Comparison of ENCODE assay signal across 13 cellular contexts in the genomic region with DNA sequence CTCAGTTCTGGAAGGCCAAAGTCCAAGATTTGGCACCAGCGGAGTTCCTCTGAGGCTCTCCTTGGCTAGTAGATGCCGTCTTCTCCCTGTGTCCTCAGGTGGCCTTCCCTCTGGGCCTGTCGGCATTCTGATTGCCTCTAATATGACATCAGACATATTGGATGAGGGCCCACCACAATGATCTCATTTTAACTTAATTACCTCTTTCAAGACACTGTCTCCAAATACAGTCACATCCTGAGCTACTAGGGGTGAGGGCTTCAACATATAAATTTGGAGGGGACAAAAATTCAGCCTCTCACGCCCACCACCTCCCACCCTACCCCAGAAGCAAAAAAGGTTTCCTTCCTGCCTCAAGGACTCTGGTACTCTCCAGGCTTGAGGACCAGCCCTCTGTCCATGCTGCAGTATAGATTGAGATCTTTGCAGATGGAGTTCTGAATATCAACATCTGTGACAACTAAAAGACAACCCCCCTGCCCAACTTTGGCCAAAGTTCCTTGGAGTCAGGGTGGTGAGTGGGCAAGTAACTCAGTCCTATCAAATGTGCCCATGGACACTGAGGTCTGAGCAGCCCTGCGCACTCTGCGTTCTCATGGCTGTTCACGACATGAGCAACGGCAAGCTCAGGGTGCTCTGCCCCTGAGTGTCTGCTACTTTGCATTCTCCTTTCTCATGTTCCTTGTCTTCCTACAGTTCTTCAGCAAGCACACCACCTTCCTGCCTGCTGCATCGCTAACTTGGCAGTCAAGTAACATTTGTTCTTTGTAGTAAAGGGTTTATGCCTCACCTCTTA. TPM values are rescaled to one million over a fixed set of nuclear protein-coding genes. Genes with fewer than 3 reads are reported as not detected.
DNase-seq lines count a peak whose midpoint lies in the region; ATAC-seq and TF ChIP-seq lines count a peak whose summit lies in the region.
"Had no signal": no experiment of that assay in that cellular context is flagged by ENCODE, and none has a peak within 500 bp of the region (broad histone marks: within the 10 kb centered on the region; RNA-seq: fewer than 3 reads in every experiment).

No MANE protein-coding gene starts in this region.

- H3K9me2 ChIP-seq in hepatocyte (replicated peaks; ENCODE audit: insufficient read depth): no peaks in the 10 kb centered on the region

- intact Hi-C loops in activated CD4-positive, alpha-beta T cell treated with anti-CD3 and anti-CD28 coated beads for 36 hours (cut with DNase I, micrococcal nuclease): no loop called here

- no peak overlapping the region for H3K4me2 ChIP-seq in hepatocyte

- H3K9me3 Mint-ChIP-seq in mesothelial cell of epicardium (no peaks in the 10 kb centered on the region), HFFc6 (no peaks in the 10 kb centered on the region)
- no peaks in the 10 kb centered on the region for H3K9me3 Mint-ChIP-seq in activated CD4-positive, alpha-beta T cell treated with anti-CD3 and anti-CD28 coated beads for 36 hours (ENCODE audit: low read depth)
- no peaks in the 10 kb centered on the region for H3K9me3 Mint-ChIP-seq in activated CD8-positive, alpha-beta memory T cell treated with anti-CD3 and anti-CD28 coated beads, Interleukin-2, amount 10 ng/mL, durations not matched to agents 7 days and 5 days (ENCODE audit: low read depth)
- H3K9me3 Mint-ChIP-seq: central memory CD8-positive, alpha-beta T cell had no signal

- H4K20me1 ChIP-seq in hepatocyte (ENCODE audit: insufficient read depth, poor library complexity, severe bottlenecking): no peaks in the 10 kb centered on the region

- WGBS in hepatocyte (ENCODE audit: low lambda C conversion rate, missing lambda C conversion rate): 87% methylated on average over 9 of the region's 9 CpGs

- H3K4me3 Mint-ChIP-seq in mesothelial cell of epicardium (no peak overlapping the region), HFFc6 (no peak overlapping the region)
- no peak overlapping the region for H3K4me3 Mint-ChIP-seq in activated CD4-positive, alpha-beta T cell treated with anti-CD3 and anti-CD28 coated beads for 36 hours
- no peak overlapping the region for H3K4me3 Mint-ChIP-seq in activated CD8-positive, alpha-beta memory T cell treated with anti-CD3 and anti-CD28 coated beads, Interleukin-2, amount 10 ng/mL, durations not matched to agents 7 days and 5 days
- H3K4me3 Mint-ChIP-seq: central memory CD8-positive, alpha-beta T cell had no signal

- POLR2A ChIA-PET in activated CD4-positive, alpha-beta T cell treated with anti-CD3 and anti-CD28 coated beads for 36 hours (lab: Charles Lee): no interaction called here

- H3K27ac ChIP-seq in hepatocyte (peak overlapping the region; percentile 63), skin epidermis (peak overlapping the region in 20 of 21 experiments; percentile 56 to 94 (median 78))
- H3K27ac ChIP-seq: SJSA1 had no signal

- CTCF ChIA-PET in activated CD4-positive, alpha-beta T cell treated with anti-CD3 and anti-CD28 coated beads for 36 hours (lab: Charles Lee): interaction anchor here (0.8 to 1.5 kb wide), 3 partner anchors 10 to 387 kb away, joined by 3 to 7 read pairs (median 3); no protein-coding TSS in a partner anchor
- CTCF ChIA-PET in activated CD8-positive, alpha-beta memory T cell treated with anti-CD3 and anti-CD28 coated beads, Interleukin-2, amount 10 ng/mL, durations not matched to agents 7 days and 5 days (lab: Charles Lee): interaction anchor here (1.0 to 1.7 kb wide), 3 partner anchors 10 to 340 kb away, joined by 3 to 6 read pairs (median 4); no protein-coding TSS in a partner anchor

- H3K4me1 Mint-ChIP-seq in mesothelial cell of epicardium (peaks cover 27% of the 10 kb centered on the region), HFFc6 (ENCODE audit: low read depth) (no peaks in the 10 kb centered on the region)
- peaks cover 7% of the 10 kb centered on the region for H3K4me1 Mint-ChIP-seq in activated CD4-positive, alpha-beta T cell treated with anti-CD3 and anti-CD28 coated beads for 36 hours
- H3K4me1 Mint-ChIP-seq in activated CD8-positive, alpha-beta memory T cell treated with anti-CD3 and anti-CD28 coated beads, Interleukin-2, amount 10 ng/mL, durations not matched to agents 7 days and 5 days: peaks cover 4% of the 10 kb centered on the region
- H3K4me1 Mint-ChIP-seq: central memory CD8-positive, alpha-beta T cell had no signal

- no peaks in the 10 kb centered on the region for H3K79me2 ChIP-seq in hepatocyte

- no peaks in the 10 kb centered on the region for H3K27me3 ChIP-seq in hepatocyte

- DNase-seq in DMS 273 (lab: John Stamatoyannopoulos, UW; ENCODE audit: unreplicated experiment): peak; percentile 67
- no peak for DNase-seq in hepatocyte (ENCODE audit: low spot score)
- DNase-seq in mesothelial cell of epicardium (ENCODE audit: low spot score in 2 of 2, unreplicated experiment in 2 of 2): no peak
- DNase-seq in activated CD4-positive, alpha-beta T cell treated with anti-CD3 and anti-CD28 coated beads for 36 hours: no peak
- DNase-seq in HFFc6: no peak
- DNase-seq in activated CD8-positive, alpha-beta memory T cell treated with anti-CD3 and anti-CD28 coated beads, Interleukin-2, amount 10 ng/mL, durations not matched to agents 7 days and 5 days: no peak

- H3K4me1 ChIP-seq in hepatocyte (ENCODE audit: insufficient read depth): peaks cover 38% of the 10 kb centered on the region
- H3K4me1 ChIP-seq: SJSA1 had no signal

- H2AFZ ChIP-seq in hepatocyte: no peak overlapping the region

- H3K9me3 ChIP-seq in hepatocyte (ENCODE audit: low read depth): no peaks in the 10 kb centered on the region
- H3K9me3 ChIP-seq: SJSA1 had no signal

- no peak overlapping the region for H3K4me3 ChIP-seq in hepatocyte
- H3K4me3 ChIP-seq in skin epidermis: no peak overlapping the region
- H3K4me3 ChIP-seq: SJSA1 had no signal

- ATAC-seq in SK-N-SH treated with all-trans-retinoic acid at 6 μM for 48 hours: peak; percentile 72
- no peak for ATAC-seq in activated CD4-positive, alpha-beta T cell treated with anti-CD3 and anti-CD28 coated beads for 36 hours
- no peak for ATAC-seq in activated CD8-positive, alpha-beta memory T cell treated with anti-CD3 and anti-CD28 coated beads, Interleukin-2, amount 10 ng/mL, durations not matched to agents 7 days and 5 days
- ATAC-seq: activated CD4-positive, CD25-positive, alpha-beta regulatory T cell treated with anti-CD3 and anti-CD28 coated beads, Interleukin-2, amount 50 U/mL, for 24 hours had no signal

- H3K27me3 Mint-ChIP-seq in mesothelial cell of epicardium (ENCODE audit: low read depth): peaks cover 66% of the 10 kb centered on the region
- H3K27me3 Mint-ChIP-seq in activated CD4-positive, alpha-beta T cell treated with anti-CD3 and anti-CD28 coated beads for 36 hours: no peaks in the 10 kb centered on the region
- peaks cover 20% of the 10 kb centered on the region for H3K27me3 Mint-ChIP-seq in HFFc6 (ENCODE audit: insufficient read depth)
- peaks cover 30% of the 10 kb centered on the region for H3K27me3 Mint-ChIP-seq in activated CD8-positive, alpha-beta memory T cell treated with anti-CD3 and anti-CD28 coated beads, Interleukin-2, amount 10 ng/mL, durations not matched to agents 7 days and 5 days

- no peak for TF ChIP-seq CTCF in hepatocyte (IDR thresholded peaks at IDR 0.05; ENCODE audit: poor library complexity)
- no peak for TF ChIP-seq CTCF in mesothelial cell of epicardium (IDR thresholded peaks at IDR 0.05; ENCODE audit: unreplicated experiment)
- TF ChIP-seq CTCF in HFFc6 (IDR thresholded peaks at IDR 0.05): no peak

- no peaks in the 10 kb centered on the region for H3K36me3 Mint-ChIP-seq in mesothelial cell of epicardium
- no peaks in the 10 kb centered on the region for H3K36me3 Mint-ChIP-seq in activated CD4-positive, alpha-beta T cell treated with anti-CD3 and anti-CD28 coated beads for 36 hours (ENCODE audit: low read depth)
- H3K36me3 Mint-ChIP-seq in HFFc6 (ENCODE audit: low read depth): no peaks in the 10 kb centered on the region
- no peaks in the 10 kb centered on the region for H3K36me3 Mint-ChIP-seq in activated CD8-positive, alpha-beta memory T cell treated with anti-CD3 and anti-CD28 coated beads, Interleukin-2, amount 10 ng/mL, durations not matched to agents 7 days and 5 days

- H3K27ac Mint-ChIP-seq in mesothelial cell of epicardium (no peak overlapping the region), HFFc6 (no peak overlapping the region)
- H3K27ac Mint-ChIP-seq in activated CD4-positive, alpha-beta T cell treated with anti-CD3 and anti-CD28 coated beads for 36 hours: no peak overlapping the region
- H3K27ac Mint-ChIP-seq in activated CD8-positive, alpha-beta memory T cell treated with anti-CD3 and anti-CD28 coated beads, Interleukin-2, amount 10 ng/mL, durations not matched to agents 7 days and 5 days: no peak overlapping the region

- H3K36me3 ChIP-seq in hepatocyte (replicated peaks; ENCODE audit: insufficient read depth, low read depth): no peaks in the 10 kb centered on the region
- H3K36me3 ChIP-seq: SJSA1 had no signal

TF ChIP-seq in SK-N-SH treated with all-trans-retinoic acid at 6 μM for 48 hours, 23 proteins besides CTCF, POLR2A, EP300 and RAD21 (continues in another document):
- TF ChIP-seq PPARA (CRISPR knock-in tag; IDR thresholded peaks at IDR 0.05; ENCODE audit: borderline replicate concordance) (no peak), ESRRG (CRISPR knock-in tag; IDR thresholded peaks at IDR 0.05) (0 out of 2 replicates have a peak, but pooled peaks have one; percentile 36), ZFP30 (CRISPR knock-in tag; IDR thresholded peaks at IDR 0.05) (0 out of 2 replicates have a peak, but pooled peaks have one; percentile 24)

RNA-seq across cellular contexts. Expression of a gene that starts 11.5 kb away (rescaled TPM):
- total RNA-seq in hepatocyte: 200 and 263 TPM in 2 replicates
- 175 and 204 TPM in 2 replicates for polyA plus RNA-seq in hepatocyte
- total RNA-seq in mesothelial cell of epicardium: 1.9 to 2.8 TPM (median 2.3 TPM) in 3 replicates
- total RNA-seq in activated CD4-positive, alpha-beta T cell treated with anti-CD3 and anti-CD28 coated beads for 36 hours: not detected
- not detected for total RNA-seq in HFFc6 (2021; fragmentation: NEBNext Ultra II Directional; extraction: Animal tissue kit (Norgen Biotek cat#: 25700))
- total RNA-seq in activated CD8-positive, alpha-beta memory T cell treated with anti-CD3 and anti-CD28 coated beads, Interleukin-2, amount 10 ng/mL, durations not matched to agents 7 days and 5 days: not detected
- total RNA-seq: NCI-H460, SJSA1 had no signal

RNA-seq across cellular contexts. Expression of a gene that starts 11.9 kb away (rescaled TPM):
- total RNA-seq in hepatocyte (202 and 224 TPM in 2 replicates), mesothelial cell of epicardium (2.5 to 3.6 TPM (median 3.1 TPM) in 3 replicates)
- polyA plus RNA-seq in hepatocyte: 242 and 343 TPM in 2 replicates
- total RNA-seq in activated CD4-positive, alpha-beta T cell treated with anti-CD3 and anti-CD28 coated beads for 36 hours: not detected
- not detected for total RNA-seq in HFFc6 (2021; fragmentation: NEBNext Ultra II Directional; extraction: Animal tissue kit (Norgen Biotek cat#: 25700))
- not detected for total RNA-seq in activated CD8-positive, alpha-beta memory T cell treated with anti-CD3 and anti-CD28 coated beads, Interleukin-2, amount 10 ng/mL, durations not matched to agents 7 days and 5 days
- total RNA-seq: fibroblast of villous mesenchyme, SJSA1 had no signal

RNA-seq across cellular contexts. Expression of a gene that starts 51.5 kb away (rescaled TPM):
- total RNA-seq in hepatocyte (0.40 and 1.2 TPM in 2 replicates), mesothelial cell of epicardium (not detected in 3 replicates)
- polyA plus RNA-seq in hepatocyte: 0.79 TPM in 1 of 2 replicates, not detected in the other
- 10 to 100 TPM; 47.6 to 53.3 TPM for total RNA-seq in activated CD4-positive, alpha-beta T cell treated with anti-CD3 and anti-CD28 coated beads for 36 hours
- total RNA-seq in HFFc6 (2021; fragmentation: NEBNext Ultra II Directional; extraction: Animal tissue kit (Norgen Biotek cat#: 25700)): not detected
- 10 to 100 TPM; 41.0 to 42.5 TPM for total RNA-seq in activated CD8-positive, alpha-beta memory T cell treated with anti-CD3 and anti-CD28 coated beads, Interleukin-2, amount 10 ng/mL, durations not matched to agents 7 days and 5 days
- total RNA-seq: fibroblast of villous mesenchyme, NCI-H460, SJSA1 had no signal

Comparison
In these comparisons a context has a peak if more than half of its experiments do, and no peak if none do; other contexts are left out.
1. RNA of a gene that starts 11.5 kb away (total RNA-seq): 200 to 263 TPM in hepatocyte; 1.9 to 2.8 TPM in mesothelial cell of epicardium, not detected in activated CD4-positive, alpha-beta T cell treated with anti-CD3 and anti-CD28 coated beads for 36 hours, not detected in HFFc6 and not detected in activated CD8-positive, alpha-beta memory T cell treated with anti-CD3 and anti-CD28 coated beads, Interleukin-2, amount 10 ng/mL, durations not matched to agents 7 days and 5 days; every median in the first group is over 10 times any median in the second.
2. RNA of a gene that starts 11.9 kb away (total RNA-seq): 202 to 224 TPM in hepatocyte; 2.5 to 3.6 TPM in mesothelial cell of epicardium, not detected in activated CD8-positive, alpha-beta memory T cell treated with anti-CD3 and anti-CD28 coated beads, Interleukin-2, amount 10 ng/mL, durations not matched to agents 7 days and 5 days, not detected in activated CD4-positive, alpha-beta T cell treated with anti-CD3 and anti-CD28 coated beads for 36 hours and not detected in HFFc6; every median in the first group is over 10 times any median in the second.
3. RNA of a gene that starts 51.5 kb away (total RNA-seq): 47.6 to 53.3 TPM in activated CD4-positive, alpha-beta T cell treated with anti-CD3 and anti-CD28 coated beads for 36 hours and 41.0 to 42.5 TPM in activated CD8-positive, alpha-beta memory T cell treated with anti-CD3 and anti-CD28 coated beads, Interleukin-2, amount 10 ng/mL, durations not matched to agents 7 days and 5 days; 0.40 to 1.2 TPM in hepatocyte, not detected in mesothelial cell of epicardium and not detected in HFFc6; every median in the first group is over 10 times any median in the second.